Comparison of ENCODE assay signal across 12 cellular contexts in the genomic region with DNA sequence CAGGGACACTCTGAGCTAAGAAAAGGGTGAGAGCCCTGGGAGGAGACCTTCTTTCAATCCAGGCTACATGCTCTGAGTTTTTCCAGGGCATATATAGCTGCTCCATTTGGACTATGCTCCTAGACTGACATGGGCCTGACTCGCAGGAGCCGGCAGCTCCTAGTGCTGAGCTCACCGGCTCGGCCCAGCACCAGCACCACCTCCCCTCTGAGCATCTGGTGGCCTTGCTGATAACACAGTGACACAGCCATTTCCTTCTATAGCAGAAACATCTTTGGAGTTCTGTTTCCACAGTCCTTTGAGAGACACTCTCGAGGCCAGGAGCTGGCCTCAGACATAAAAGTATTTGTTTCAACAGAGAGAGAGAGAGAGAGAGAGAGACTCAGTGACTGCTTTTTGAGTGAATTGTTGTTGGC.
DNase-seq lines count a peak whose midpoint lies in the region; ATAC-seq and TF ChIP-seq lines count a peak whose summit lies in the region.
"Had no signal": no experiment of that assay in that cellular context is flagged by ENCODE, and none has a peak within 500 bp of the region (broad histone marks: within the 10 kb centered on the region; RNA-seq: fewer than 3 reads in every experiment).

No MANE protein-coding gene starts in this region.

- no peaks in the 10 kb centered on the region for H3K36me3 Mint-ChIP-seq in activated naive CD8-positive, alpha-beta T cell treated with anti-CD3 and anti-CD28 coated beads, Interleukin-2, amount 50 U/mL, for 24 hours (ENCODE audit: low read depth)

- ATAC-seq in body of pancreas, result peak; percentile 82
- no peak for ATAC-seq in GM21447 (IDR thresholded peaks at IDR 0.05; ENCODE audit: unreplicated experiment)
- ATAC-seq in activated naive CD8-positive, alpha-beta T cell treated with anti-CD3 and anti-CD28 coated beads, Interleukin-2, amount 50 U/mL, for 24 hours, result no peak
- ATAC-seq in HG03521 (IDR thresholded peaks at IDR 0.05; ENCODE audit: unreplicated experiment), result no peak

- peak overlapping the region in 1 of 4 donors; percentile 12 for H3K27ac ChIP-seq in body of pancreas
- H3K27ac ChIP-seq in iPS DF 6.9 (ENCODE audit: low read length), result peak overlapping the region; percentile 96
- peak overlapping the region in 1 of 2 donors; percentile 53 for H3K27ac ChIP-seq in testis
- H3K27ac ChIP-seq in stomach, result no peak overlapping the region
- H3K27ac ChIP-seq: thoracic aorta had no signal

- H3K27me3 ChIP-seq in body of pancreas (no peaks in the 10 kb centered on the region), iPS DF 6.9 (ENCODE audit: control insufficient read depth, insufficient read depth, low read length) (no peaks in the 10 kb centered on the region), testis (no peaks in the 10 kb centered on the region), stomach (no peaks in the 10 kb centered on the region)

- intact Hi-C loops in body of pancreas (cut with DNase I), result no loop called here
- intact Hi-C loops in testis (cut with DNase I; ENCODE audit: low total_unique reads), result no loop called here
- intact Hi-C loops in stomach (cut with DNase I; ENCODE audit: low total_unique reads), result no loop called here

- H3K4me3 Mint-ChIP-seq in activated naive CD8-positive, alpha-beta T cell treated with anti-CD3 and anti-CD28 coated beads, Interleukin-2, amount 50 U/mL, for 24 hours, result no peak overlapping the region

- no peaks in the 10 kb centered on the region for H3K4me1 Mint-ChIP-seq in activated naive CD8-positive, alpha-beta T cell treated with anti-CD3 and anti-CD28 coated beads, Interleukin-2, amount 50 U/mL, for 24 hours

- no peaks in the 10 kb centered on the region for H3K9me3 Mint-ChIP-seq in activated naive CD8-positive, alpha-beta T cell treated with anti-CD3 and anti-CD28 coated beads, Interleukin-2, amount 50 U/mL, for 24 hours

- TF ChIP-seq CTCF in body of pancreas (IDR thresholded peaks at IDR 0.05) (no peak), testis (IDR thresholded peaks at IDR 0.05) (no peak), stomach (IDR thresholded peaks at IDR 0.05) (no peak)

- H3K36me3 ChIP-seq in body of pancreas (replicated peaks in 1 of 2; ENCODE audit: insufficient read depth in 1 of 2, low read depth in 2 of 2), result no peaks in the 10 kb centered on the region
- H3K36me3 ChIP-seq in iPS DF 6.9 (ENCODE audit: control insufficient read depth, insufficient read depth, low read length), result no peaks in the 10 kb centered on the region
- no peaks in the 10 kb centered on the region for H3K36me3 ChIP-seq in testis (ENCODE audit: low read depth, missing control alignments)
- H3K36me3 ChIP-seq in stomach, result no peaks in the 10 kb centered on the region
- H3K36me3 ChIP-seq: thoracic aorta had no signal

- H3K4me1 ChIP-seq in body of pancreas (peaks cover 7% of the 10 kb centered on the region), iPS DF 6.9 (ENCODE audit: control insufficient read depth, insufficient read depth, low read length) (peaks cover 6% of the 10 kb centered on the region; the same call in 1 of the 2 replicates), testis (peaks cover 11% of the 10 kb centered on the region), stomach (no peaks in the 10 kb centered on the region)

- no peak overlapping the region for H3K27ac Mint-ChIP-seq in activated naive CD8-positive, alpha-beta T cell treated with anti-CD3 and anti-CD28 coated beads, Interleukin-2, amount 50 U/mL, for 24 hours

- TF ChIP-seq POLR2A in body of pancreas (IDR thresholded peaks at IDR 0.05) (no peak), testis (IDR thresholded peaks at IDR 0.05) (no peak), stomach (IDR thresholded peaks at IDR 0.05) (no peak)

- H3K27me3 Mint-ChIP-seq in activated naive CD8-positive, alpha-beta T cell treated with anti-CD3 and anti-CD28 coated beads, Interleukin-2, amount 50 U/mL, for 24 hours, result no peaks in the 10 kb centered on the region

- TF ChIP-seq EP300 in stomach (IDR thresholded peaks at IDR 0.05), result no peak

- no peaks in the 10 kb centered on the region for H3K9me3 ChIP-seq in body of pancreas
- no peaks in the 10 kb centered on the region for H3K9me3 ChIP-seq in iPS DF 6.9 (ENCODE audit: control insufficient read depth, insufficient read depth, low read length)
- no peaks in the 10 kb centered on the region for H3K9me3 ChIP-seq in testis
- H3K9me3 ChIP-seq in stomach, result no peaks in the 10 kb centered on the region
- H3K9me3 ChIP-seq: thoracic aorta had no signal

- no peak overlapping the region for H3K4me3 ChIP-seq in body of pancreas
- no peak overlapping the region for H3K4me3 ChIP-seq in iPS DF 6.9 (ENCODE audit: low read length)
- H3K4me3 ChIP-seq in testis, result no peak overlapping the region
- H3K4me3 ChIP-seq in stomach, result no peak overlapping the region
- H3K4me3 ChIP-seq: thoracic aorta had no signal

- DNase-seq in HuH-7 (ENCODE audit: low spot score), result peak; percentile 8
- peak; percentile 51 to 79 (median 64) for DNase-seq in body of pancreas
- no peak for DNase-seq in iPS DF 6.9 (ENCODE audit: low read depth, low spot score)
- DNase-seq in testis, result peak; percentile 83
- no peak for DNase-seq in activated naive CD8-positive, alpha-beta T cell treated with anti-CD3 and anti-CD28 coated beads, Interleukin-2, amount 50 U/mL, for 24 hours
- DNase-seq in stomach, result no peak
- DNase-seq: activated gamma-delta T cell treated with Interleukin-2 at 50 U/mL for 16 hours; NCI-H526; stimulated activated CD4-positive, alpha-beta T cell treated with anti-CD3 and anti-CD28 coated beads, Interleukin-4, amount 100 ng/mL, for 1 hour had no signal

- 4% methylated on average over 5 of the region's 5 CpGs for whole genome bisulfite sequencing in body of pancreas, 2 donors
- WGBS in iPS DF 6.9 (ENCODE audit: insufficient coverage, insufficient read length), result no CpG with 5 or more reads among the region's 5 CpGs
- WGBS in testis, 2 donors, result 11 to 16% methylated on average over 1 to 5 of the region's 5 CpGs
- 11 to 54% (median 46%) methylated on average over 5 of the region's 5 CpGs for WGBS in stomach, 5 donors

Comparison
In these comparisons a context has a peak if more than half of its experiments do, and no peak if none do; other contexts are left out.
1. DNase-seq: peak in HuH-7 (single experiment), body of pancreas (4 of 4) and testis (single experiment); none in iPS DF 6.9 (single experiment), activated naive CD8-positive, alpha-beta T cell treated with anti-CD3 and anti-CD28 coated beads, Interleukin-2, amount 50 U/mL, for 24 hours (single experiment) and stomach (single experiment).